In the genomic region with DNA sequence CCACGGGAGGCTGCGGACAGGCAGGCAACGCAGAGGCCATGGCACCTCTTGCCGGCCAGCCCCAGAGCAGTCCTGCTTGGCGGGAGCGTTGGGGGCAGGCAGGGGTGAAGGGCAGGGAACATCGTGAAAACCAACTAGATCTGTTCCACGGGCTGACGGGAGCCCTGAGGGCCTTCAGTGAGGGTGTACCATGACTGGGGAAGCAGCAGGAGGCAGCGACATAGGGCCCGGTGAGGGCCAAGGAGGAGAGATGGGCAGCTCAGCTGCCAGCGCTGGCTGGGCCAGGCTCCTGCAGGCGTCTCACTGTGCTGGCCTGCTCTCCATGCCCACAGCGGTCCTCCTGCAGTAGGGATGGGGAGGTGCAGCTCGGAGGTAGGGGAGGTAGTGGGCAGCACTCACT, we compare ENCODE assay signal across 20 cellular contexts.
"Had no signal": no experiment of that assay in that cellular context is flagged by ENCODE, and none has a peak within 500 bp of the region (broad histone marks: within the 10 kb centered on the region; RNA-seq: fewer than 3 reads in every experiment).

No MANE protein-coding gene starts in this region.

- H3K36me3 Mint-ChIP-seq: natural killer cell had no signal

- H3K4me1 ChIP-seq: esophagus squamous epithelium, parathyroid adenoma, prostate gland, tibial nerve, upper lobe of right lung had no signal

- DNase-seq: cerebellar nuclear complex; esophagus squamous epithelium; foreskin fibroblast; head of caudate nucleus; left colon; left ventricle myocardium superior; mucosa of descending colon; natural killer cell; right lobe of liver; stimulated activated CD4-positive, alpha-beta T cell treated with anti-CD3 and anti-CD28 coated beads, Interleukin-4, amount 100 ng/mL, for 1 hour; stimulated activated CD8-positive, alpha-beta memory T cell treated with anti-CD3 and anti-CD28 coated beads, Interleukin-4, amount 100 ng/mL, for 48 hours; upper lobe of right lung had no signal

- H3K9me3 Mint-ChIP-seq: natural killer cell; stimulated activated naive CD8-positive, alpha-beta T cell treated with anti-CD3 and anti-CD28 coated beads, Interleukin-15, Interleukin-2, amounts not matched to agents 100 ng/mL and 50 ng/mL, for 24 hours had no signal

- H3K4me3 Mint-ChIP-seq: dendritic cell treated with granulocyte-macrophage colony-stimulating factor and Interleukin-4, amounts not matched to agents 40 ng/mL and 50 ng/mL, for 4 days; natural killer cell; stimulated activated memory B cell treated with anti-CD40 and anti-IgM and Interleukin-4, amounts not matched to agents 10 μg/mL and 1 μg/mL and 100 μg/mL, for 72 hours; stimulated activated naive CD8-positive, alpha-beta T cell treated with anti-CD3 and anti-CD28 coated beads, Interleukin-15, Interleukin-2, amounts not matched to agents 100 ng/mL and 50 ng/mL, for 24 hours had no signal

- H3K4me3 ChIP-seq: esophagus squamous epithelium, hepatocyte, mucosa of descending colon, prostate gland, right lobe of liver, tibial nerve, upper lobe of right lung had no signal

- H3K27ac ChIP-seq: esophagus squamous epithelium, hepatocyte, parathyroid adenoma, prostate gland, right lobe of liver, tibial nerve, upper lobe of right lung had no signal

- H3K27me3 ChIP-seq: esophagus squamous epithelium, hepatocyte, right lobe of liver, tibial nerve, upper lobe of right lung had no signal

- H3K4me2 ChIP-seq: hepatocyte had no signal

- H2AFZ ChIP-seq: hepatocyte, parathyroid adenoma had no signal

- H3K27me3 Mint-ChIP-seq: dendritic cell treated with granulocyte-macrophage colony-stimulating factor and Interleukin-4, amounts not matched to agents 40 ng/mL and 50 ng/mL, for 4 days; stimulated activated memory B cell treated with anti-CD40 and anti-IgM and Interleukin-4, amounts not matched to agents 10 μg/mL and 1 μg/mL and 100 μg/mL, for 72 hours; stimulated activated naive CD8-positive, alpha-beta T cell treated with anti-CD3 and anti-CD28 coated beads, Interleukin-15, Interleukin-2, amounts not matched to agents 100 ng/mL and 50 ng/mL, for 24 hours had no signal

- H3K9me3 ChIP-seq: esophagus squamous epithelium, mucosa of descending colon, prostate gland, right lobe of liver, tibial nerve, upper lobe of right lung had no signal

- ATAC-seq: left colon; left ventricle myocardium superior; mucosa of descending colon; natural killer cell; right lobe of liver; stimulated activated memory B cell treated with anti-CD40 and anti-IgM and Interleukin-4, amounts not matched to agents 10 μg/mL and 1 μg/mL and 100 μg/mL, for 72 hours; upper lobe of right lung had no signal

- H3K27ac Mint-ChIP-seq: dendritic cell treated with granulocyte-macrophage colony-stimulating factor and Interleukin-4, amounts not matched to agents 40 ng/mL and 50 ng/mL, for 4 days; natural killer cell; stimulated activated memory B cell treated with anti-CD40 and anti-IgM and Interleukin-4, amounts not matched to agents 10 μg/mL and 1 μg/mL and 100 μg/mL, for 72 hours; stimulated activated naive CD8-positive, alpha-beta T cell treated with anti-CD3 and anti-CD28 coated beads, Interleukin-15, Interleukin-2, amounts not matched to agents 100 ng/mL and 50 ng/mL, for 24 hours had no signal

- FAIRE-seq: colon had no signal

- H3K79me2 ChIP-seq: hepatocyte, parathyroid adenoma had no signal

- H3K36me3 ChIP-seq: esophagus squamous epithelium, prostate gland, right lobe of liver, upper lobe of right lung had no signal

- H3K9ac ChIP-seq: parathyroid adenoma had no signal
